ENCODE assay signal across 8 cellular contexts in genomic region chr11:8263769-8264410, GRCh38. TPM values are rescaled to one million over a fixed set of nuclear protein-coding genes. Genes with fewer than 3 reads are reported as not detected.
DNase-seq lines count a peak whose midpoint lies in the region; ATAC-seq and TF ChIP-seq lines count a peak whose summit lies in the region.

TSS of gene LMO1 (minus strand) at chr11:8263878. CDS start at chr11:8263362, 516 bp downstream.

- no peaks in the 10 kb centered on the region for H3K36me3 ChIP-seq in CD4-positive, CD25-positive, alpha-beta regulatory T cell (ENCODE audit: control insufficient read depth, insufficient read depth, low read length)
- H3K36me3 ChIP-seq in Panc1 (ENCODE audit: control insufficient read depth, insufficient read depth, low read length) = no peaks in the 10 kb centered on the region
- H3K36me3 ChIP-seq in neural progenitor cell = no peaks in the 10 kb centered on the region

- H3K4me2 ChIP-seq in neural progenitor cell = peak within 1 kb of the TSS; percentile 93

- H3F3A ChIP-seq in neural progenitor cell (ENCODE audit: low read depth) = peaks cover 25% of the 10 kb centered on the region

- peaks cover 75% of the 10 kb centered on the region for H3K27me3 Mint-ChIP-seq in CD4-positive, CD25-positive, alpha-beta regulatory T cell
- H3K27me3 Mint-ChIP-seq in neural progenitor cell (ENCODE audit: insufficient read depth, low read depth) = peaks cover 43% of the 10 kb centered on the region
- peaks cover 73% of the 10 kb centered on the region for H3K27me3 Mint-ChIP-seq in stimulated activated naive CD8-positive, alpha-beta T cell treated with anti-CD3 and anti-CD28 coated beads, Interleukin-15, Interleukin-2, amounts not matched to agents 100 ng/mL and 50 ng/mL, for 24 hours

- in situ Hi-C loops in Panc1 (cut with HindIII; ENCODE audit: low pct_unique_long_range_greater_than_20kb, low sequenced_read_pairs) = no loop called here

- peak within 1 kb of the TSS; percentile 61 for H2AFZ ChIP-seq in neural progenitor cell (replicated peaks)

- POLR2A ChIA-PET in Panc1 (lab: Charles Lee) = interaction anchor here (0.7 kb wide), 1 partner anchor 69 kb away, joined by 8 read pairs; no protein-coding TSS in a partner anchor

- H3K4me3 Mint-ChIP-seq in CD4-positive, CD25-positive, alpha-beta regulatory T cell = peak within 1 kb of the TSS; percentile 71 to 83 (median 80)
- H3K4me3 Mint-ChIP-seq in neural progenitor cell = peak within 1 kb of the TSS; percentile 84
- peak within 1 kb of the TSS; percentile 74 for H3K4me3 Mint-ChIP-seq in stimulated activated naive CD8-positive, alpha-beta T cell treated with anti-CD3 and anti-CD28 coated beads, Interleukin-15, Interleukin-2, amounts not matched to agents 100 ng/mL and 50 ng/mL, for 24 hours

- no peak within 1 kb of the TSS for H3K9ac ChIP-seq in neural progenitor cell

- H3K9me3 Mint-ChIP-seq in CD4-positive, CD25-positive, alpha-beta regulatory T cell = peaks cover 0 to 4% (median 0%) of the 10 kb centered on the region in 7 donors
- H3K9me3 Mint-ChIP-seq in neural progenitor cell = no peaks in the 10 kb centered on the region
- no peaks in the 10 kb centered on the region for H3K9me3 Mint-ChIP-seq in stimulated activated naive CD8-positive, alpha-beta T cell treated with anti-CD3 and anti-CD28 coated beads, Interleukin-15, Interleukin-2, amounts not matched to agents 100 ng/mL and 50 ng/mL, for 24 hours

- H3K27ac Mint-ChIP-seq in CD4-positive, CD25-positive, alpha-beta regulatory T cell = no peak within 1 kb of the TSS
- H3K27ac Mint-ChIP-seq in neural progenitor cell = no peak within 1 kb of the TSS
- no peak within 1 kb of the TSS for H3K27ac Mint-ChIP-seq in stimulated activated naive CD8-positive, alpha-beta T cell treated with anti-CD3 and anti-CD28 coated beads, Interleukin-15, Interleukin-2, amounts not matched to agents 100 ng/mL and 50 ng/mL, for 24 hours

- CTCF ChIA-PET in Panc1 (lab: Charles Lee) = interaction anchor here (0.6 to 1.6 kb wide), 17 partner anchors 9 to 730 kb away, joined by 3 to 14 read pairs (median 4); no protein-coding TSS in a partner anchor

- peaks cover 62% of the 10 kb centered on the region for H3K79me2 ChIP-seq in neural progenitor cell (ENCODE audit: low read depth)

- H3K4me3 ChIP-seq in CD4-positive, CD25-positive, alpha-beta regulatory T cell (ENCODE audit: low read depth, low read length) = peak within 1 kb of the TSS; percentile 60
- H3K4me3 ChIP-seq in Panc1 (ENCODE audit: low read depth in 2 of 2, low read length in 2 of 2) (peak within 1 kb of the TSS; percentile 28 to 49), fibroblast of villous mesenchyme (ENCODE audit: low read depth, low read length) (peak within 1 kb of the TSS; percentile 33), neural progenitor cell (peak within 1 kb of the TSS; percentile 60)

- peaks cover 2% of the 10 kb centered on the region for H4K20me1 ChIP-seq in neural progenitor cell (ENCODE audit: low read depth)

- ATAC-seq in CD4-positive, CD25-positive, alpha-beta regulatory T cell (ENCODE audit: low read depth in 2 of 2) = peak; percentile 58 to 68
- peak; percentile 60 for ATAC-seq in GM21360 (IDR thresholded peaks at IDR 0.05; ENCODE audit: unreplicated experiment)
- peak; percentile 83 for ATAC-seq in Panc1

- DNase-seq in CD4-positive, CD25-positive, alpha-beta regulatory T cell = peak; percentile 30 to 74 (median 58)
- DNase-seq in KG1 (lab: John Stamatoyannopoulos, UW) = peak; percentile 59
- peak; percentile 54 for DNase-seq in Panc1 (ENCODE audit: low read depth, low spot score)
- DNase-seq in activated T-helper 1 cell treated with anti-CD3 and anti-CD28 coated beads, Interleukin-2, amount 50 U/mL, for 16 hours (ENCODE audit: low read depth in 1 of 2, low spot score in 1 of 2) = peak; percentile 45 to 55
- peak; percentile 66 for DNase-seq in fibroblast of villous mesenchyme (ENCODE audit: low read depth)
- peak; percentile 94 for DNase-seq in neural progenitor cell (ENCODE audit: low spot score)

- peaks cover 0 to 26% (median 8%) of the 10 kb centered on the region in 4 donors for H3K4me1 Mint-ChIP-seq in CD4-positive, CD25-positive, alpha-beta regulatory T cell
- H3K4me1 Mint-ChIP-seq in neural progenitor cell = peaks cover 42% of the 10 kb centered on the region
- H3K4me1 Mint-ChIP-seq in stimulated activated naive CD8-positive, alpha-beta T cell treated with anti-CD3 and anti-CD28 coated beads, Interleukin-15, Interleukin-2, amounts not matched to agents 100 ng/mL and 50 ng/mL, for 24 hours (ENCODE audit: low read depth) = peaks cover 11% of the 10 kb centered on the region

- peaks cover 23% of the 10 kb centered on the region for H3K4me1 ChIP-seq in CD4-positive, CD25-positive, alpha-beta regulatory T cell (ENCODE audit: control insufficient read depth, insufficient read depth, low read length, poor library complexity, severe bottlenecking)
- H3K4me1 ChIP-seq in Panc1 (ENCODE audit: control insufficient read depth, insufficient read depth, low read length) = peaks cover 12% of the 10 kb centered on the region
- peaks cover 48% of the 10 kb centered on the region for H3K4me1 ChIP-seq in neural progenitor cell

- TF ChIP-seq CTCF in Panc1 (IDR thresholded peaks at IDR 0.05) (peak; percentile 99), fibroblast of villous mesenchyme (IDR thresholded peaks at IDR 0.05; ENCODE audit: insufficient read depth, low read depth, low read length) (peak; percentile 90), neural progenitor cell (IDR thresholded peaks at IDR 0.05) (peak; percentile 87)

- H3K27me3 ChIP-seq in CD4-positive, CD25-positive, alpha-beta regulatory T cell (ENCODE audit: control insufficient read depth, insufficient read depth, low read length) = peaks cover 11% of the 10 kb centered on the region
- H3K27me3 ChIP-seq in Panc1 (ENCODE audit: control insufficient read depth, insufficient read depth, low read length) (peaks cover 34% of the 10 kb centered on the region), neural progenitor cell (peaks cover 69% of the 10 kb centered on the region)

- H3K36me3 Mint-ChIP-seq in CD4-positive, CD25-positive, alpha-beta regulatory T cell = no peaks in the 10 kb centered on the region
- no peaks in the 10 kb centered on the region for H3K36me3 Mint-ChIP-seq in neural progenitor cell
- H3K36me3 Mint-ChIP-seq in stimulated activated naive CD8-positive, alpha-beta T cell treated with anti-CD3 and anti-CD28 coated beads, Interleukin-15, Interleukin-2, amounts not matched to agents 100 ng/mL and 50 ng/mL, for 24 hours (ENCODE audit: low read depth) = no peaks in the 10 kb centered on the region

- no TSS peak for BruUV-seq in Panc1 (replicated peaks; lab: Mats Ljungman, UMichigan)

- intact Hi-C loops in Panc1 (cut with micrococcal nuclease; ENCODE audit: unreplicated experiment) = loop anchor here (1.0 to 10.0 kb wide), 2 partner anchors 39 to 259 kb away; no protein-coding TSS in a partner anchor

- no peaks in the 10 kb centered on the region for H3K9me3 ChIP-seq in CD4-positive, CD25-positive, alpha-beta regulatory T cell (ENCODE audit: control insufficient read depth in 2 of 2, low read length in 2 of 2)
- H3K9me3 ChIP-seq in Panc1 (ENCODE audit: control insufficient read depth, insufficient read depth, low read depth, low read length) (no peaks in the 10 kb centered on the region), neural progenitor cell (ENCODE audit: low read depth) (no peaks in the 10 kb centered on the region)

- H3K27ac ChIP-seq in CD4-positive, CD25-positive, alpha-beta regulatory T cell (ENCODE audit: insufficient read depth, low read length, poor library complexity, severe bottlenecking) = no peak within 1 kb of the TSS
- H3K27ac ChIP-seq in Panc1 (ENCODE audit: low read length) = no peak within 1 kb of the TSS
- H3K27ac ChIP-seq in neural progenitor cell = no peak within 1 kb of the TSS

RNA-seq across cellular contexts. Expression of gene LMO1, which starts in this region (rescaled TPM):
- total RNA-seq in CD4-positive, CD25-positive, alpha-beta regulatory T cell = not detected
- polyA plus RNA-seq in CD4-positive, CD25-positive, alpha-beta regulatory T cell = under 1 TPM in 1 of 4 donors, not detected in 3; 0.24 TPM
- total RNA-seq in Panc1 (2021; ENCODE audit: unreplicated experiment) (not detected), fibroblast of villous mesenchyme (not detected in 2 replicates), neural progenitor cell (ENCODE audit: low replicate concordance) (2.9 and 6.2 TPM in 2 replicates)
- polyA plus RNA-seq in Panc1 (2012; ENCODE audit: insufficient read length) = not detected

Comparison
In these comparisons a context has a peak if more than half of its experiments do, and no peak if none do; other contexts are left out.
1. Peak in DNase-seq, ATAC-seq and H3K4me3 ChIP-seq in CD4-positive, CD25-positive, alpha-beta regulatory T cell; RNA of the gene not detected or under 1 TPM.
2. Peak in DNase-seq, ATAC-seq and H3K4me3 ChIP-seq in Panc1; RNA of the gene not detected or under 1 TPM.
3. Peak in DNase-seq and H3K4me3 ChIP-seq in fibroblast of villous mesenchyme; RNA of the gene not detected or under 1 TPM.